ENCODE assay signal across 22 cellular contexts in genomic region chr1:106964505-106964904, GRCh38.
"Had no signal": no experiment of that assay in that cellular context is flagged by ENCODE, and none has a peak within 500 bp of the region (broad histone marks: within the 10 kb centered on the region; RNA-seq: fewer than 3 reads in every experiment).

No MANE protein-coding gene starts in this region.

- H3K27ac ChIP-seq: HL-60, RWPE1 had no signal

- ATAC-seq: T-cell had no signal

- FAIRE-seq: HTR-8/SVneo, RCC 7860 had no signal

- H3K4me2 ChIP-seq: SK-N-SH had no signal

- DNase-seq: Karpas-422, KG1, MM.1S, NCI-H1092 treated with DMSO at 0.1 percent for 48 hours, NCI-H1436, NCI-H187, NCI-H2029, NCI-H2081 treated with DMSO at 0.1 percent for 48 hours, NCI-H2171, NCI-H226, NCI-H510A, NCI-H524 treated with DMSO at 0.1 percent for 48 hours, NCI-H69, NCI-H774, SHP77, SK-N-SH, SW 1271, T-cell had no signal

- H3K9ac ChIP-seq: SK-N-SH had no signal

- H3K9me3 ChIP-seq: SK-N-SH had no signal
